Comparison of ENCODE assay signal across 1 cellular context in the genomic region with DNA sequence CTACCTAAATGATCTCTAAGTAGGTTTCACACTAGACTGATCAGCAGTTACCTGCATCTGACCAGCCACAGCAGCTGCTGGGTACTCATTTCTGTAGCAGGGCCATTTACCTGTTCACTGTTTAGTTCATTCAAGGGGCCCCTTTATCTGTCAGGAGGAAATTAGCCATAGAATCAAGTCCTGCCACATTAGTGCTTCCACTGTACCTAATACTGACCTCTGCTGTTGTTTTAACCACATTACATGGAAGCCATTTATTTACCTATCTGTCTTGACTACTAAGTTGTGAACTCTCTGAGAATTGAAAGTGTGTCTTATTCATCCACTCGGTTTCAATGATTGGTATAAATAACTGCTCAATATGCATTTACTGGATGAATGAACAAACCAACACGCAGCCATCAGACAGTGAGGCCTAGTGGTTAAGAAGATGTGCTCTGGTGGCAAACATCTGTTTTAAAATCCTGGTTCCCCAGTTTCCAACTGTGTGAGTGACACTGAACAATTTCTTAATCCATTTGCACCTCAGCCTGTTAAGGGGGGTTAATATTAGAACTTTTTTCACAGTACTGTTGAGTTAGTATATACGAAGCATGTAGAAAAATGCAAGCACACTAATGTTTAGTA.
TF ChIP-seq lines count a peak whose summit lies in the region.

No MANE protein-coding gene starts in this region.

TF ChIP-seq in endothelial cell of umbilical vein, 7 proteins besides CTCF, POLR2A, EP300 and RAD21 (continued from another document):
- TF ChIP-seq POLR2AphosphoS5 (IDR thresholded peaks at IDR 0.05; ENCODE audit: insufficient read depth, low read depth, low read length) (no peak), FOS (IDR thresholded peaks at IDR 0.05; ENCODE audit: borderline replicate concordance, insufficient read depth, low read length) (no peak), JUN (IDR thresholded peaks at IDR 0.05; ENCODE audit: borderline replicate concordance, insufficient read depth, insufficient read length, low read depth) (no peak), MYC (IDR thresholded peaks at IDR 0.05; ENCODE audit: low read depth, low read length) (no peak)
